1 cellular context compared by ENCODE assay signal in the genomic region with DNA sequence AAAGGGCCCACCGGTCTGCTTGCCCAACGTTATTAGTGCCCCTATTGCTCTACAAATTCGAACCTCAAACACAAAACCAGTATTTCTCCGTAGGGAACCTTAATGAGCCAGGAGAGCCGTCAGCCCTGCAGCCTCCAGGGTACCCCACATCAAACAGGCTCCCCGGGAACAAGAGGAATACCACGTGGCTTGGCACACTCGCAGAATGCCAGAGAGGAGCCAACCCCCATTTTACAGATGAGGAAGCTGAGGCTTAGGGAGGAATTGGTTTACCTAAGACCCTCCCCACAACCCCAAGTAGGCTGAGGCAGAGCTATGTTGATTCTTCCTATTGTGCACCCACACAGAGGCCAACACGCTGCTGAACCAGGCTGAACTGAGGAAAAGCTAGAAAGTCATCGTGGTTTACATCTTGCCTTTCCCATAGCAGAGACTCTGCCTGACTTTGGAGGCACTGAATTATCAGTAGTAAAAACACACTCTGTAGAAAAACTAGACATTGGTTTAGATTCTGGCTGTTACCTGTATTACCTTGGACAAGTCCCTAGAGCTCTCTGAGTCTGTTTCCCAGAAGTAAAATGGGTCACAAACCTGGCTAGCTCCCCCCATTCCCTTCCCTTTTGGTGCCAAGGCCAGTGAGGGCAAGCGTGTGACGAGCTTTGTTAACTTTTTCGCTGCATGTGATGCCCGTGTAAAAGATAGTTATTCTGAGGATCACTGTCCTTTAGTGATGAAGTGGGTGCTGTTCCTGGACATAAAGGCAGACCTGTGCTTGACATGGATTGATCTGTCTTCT.
TF ChIP-seq lines count a peak whose summit lies in the region.

No MANE protein-coding gene starts in this region.

TF ChIP-seq in HepG2, 621 proteins besides CTCF, POLR2A, EP300 and RAD21 (continued from another document):
- no peak for TF ChIP-seq CCDC6 (CRISPR knock-in tag; IDR thresholded peaks at IDR 0.05)
- no peak for TF ChIP-seq ZNF432 (CRISPR knock-in tag; IDR thresholded peaks at IDR 0.05; ENCODE audit: borderline replicate concordance)
- 0 out of 2 replicates have a peak, but pooled peaks have one; percentile 5 for TF ChIP-seq ZNF333 (CRISPR knock-in tag; IDR thresholded peaks at IDR 0.05; ENCODE audit: borderline replicate concordance)
- TF ChIP-seq MYNN (CRISPR knock-in tag; IDR thresholded peaks at IDR 0.05; ENCODE audit: low read depth): no peak
- no peak for TF ChIP-seq HOXD1 (CRISPR knock-in tag; IDR thresholded peaks at IDR 0.05)
- no peak for TF ChIP-seq ATF7-NPFF (CRISPR knock-in tag; IDR thresholded peaks at IDR 0.05; ENCODE audit: low read depth)
- TF ChIP-seq, protein P1, sequence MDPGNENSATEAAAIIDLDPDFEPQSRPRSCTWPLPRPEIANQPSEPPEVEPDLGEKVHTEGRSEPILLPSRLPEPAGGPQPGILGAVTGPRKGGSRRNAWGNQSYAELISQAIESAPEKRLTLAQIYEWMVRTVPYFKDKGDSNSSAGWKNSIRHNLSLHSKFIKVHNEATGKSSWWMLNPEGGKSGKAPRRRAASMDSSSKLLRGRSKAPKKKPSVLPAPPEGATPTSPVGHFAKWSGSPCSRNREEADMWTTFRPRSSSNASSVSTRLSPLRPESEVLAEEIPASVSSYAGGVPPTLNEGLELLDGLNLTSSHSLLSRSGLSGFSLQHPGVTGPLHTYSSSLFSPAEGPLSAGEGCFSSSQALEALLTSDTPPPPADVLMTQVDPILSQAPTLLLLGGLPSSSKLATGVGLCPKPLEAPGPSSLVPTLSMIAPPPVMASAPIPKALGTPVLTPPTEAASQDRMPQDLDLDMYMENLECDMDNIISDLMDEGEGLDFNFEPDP (CRISPR knock-in tag; conservative IDR thresholded peaks at IDR 0.05): 0 out of 2 replicates have a peak, but pooled peaks have one; percentile 14
- no peak for TF ChIP-seq ZNF737 (CRISPR knock-in tag; IDR thresholded peaks at IDR 0.05; ENCODE audit: borderline replicate concordance)
- TF ChIP-seq ZNF598 (CRISPR knock-in tag; IDR thresholded peaks at IDR 0.05; ENCODE audit: borderline replicate concordance): no peak
- TF ChIP-seq ZKSCAN5 (CRISPR knock-in tag; IDR thresholded peaks at IDR 0.05): no peak
- TF ChIP-seq SMAD1 (CRISPR knock-in tag; IDR thresholded peaks at IDR 0.05; ENCODE audit: borderline replicate concordance, low read depth): no peak
- TF ChIP-seq, protein P2, sequence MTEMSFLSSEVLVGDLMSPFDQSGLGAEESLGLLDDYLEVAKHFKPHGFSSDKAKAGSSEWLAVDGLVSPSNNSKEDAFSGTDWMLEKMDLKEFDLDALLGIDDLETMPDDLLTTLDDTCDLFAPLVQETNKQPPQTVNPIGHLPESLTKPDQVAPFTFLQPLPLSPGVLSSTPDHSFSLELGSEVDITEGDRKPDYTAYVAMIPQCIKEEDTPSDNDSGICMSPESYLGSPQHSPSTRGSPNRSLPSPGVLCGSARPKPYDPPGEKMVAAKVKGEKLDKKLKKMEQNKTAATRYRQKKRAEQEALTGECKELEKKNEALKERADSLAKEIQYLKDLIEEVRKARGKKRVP (CRISPR knock-in tag; IDR thresholded peaks at IDR 0.05): no peak
- TF ChIP-seq FOXK2 (IDR thresholded peaks at IDR 0.05): no peak
- TF ChIP-seq, protein P3, sequence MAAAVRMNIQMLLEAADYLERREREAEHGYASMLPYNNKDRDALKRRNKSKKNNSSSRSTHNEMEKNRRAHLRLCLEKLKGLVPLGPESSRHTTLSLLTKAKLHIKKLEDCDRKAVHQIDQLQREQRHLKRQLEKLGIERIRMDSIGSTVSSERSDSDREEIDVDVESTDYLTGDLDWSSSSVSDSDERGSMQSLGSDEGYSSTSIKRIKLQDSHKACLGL (CRISPR knock-in tag; IDR thresholded peaks at IDR 0.05): no peak
- no peak for TF ChIP-seq MBNL3 (CRISPR knock-in tag; conservative IDR thresholded peaks at IDR 0.05)
- TF ChIP-seq ZBTB3 (CRISPR knock-in tag; IDR thresholded peaks at IDR 0.05; ENCODE audit: borderline replicate concordance, low read depth): no peak; the same call in 1 of the 2 replicates
- TF ChIP-seq, protein P4, sequence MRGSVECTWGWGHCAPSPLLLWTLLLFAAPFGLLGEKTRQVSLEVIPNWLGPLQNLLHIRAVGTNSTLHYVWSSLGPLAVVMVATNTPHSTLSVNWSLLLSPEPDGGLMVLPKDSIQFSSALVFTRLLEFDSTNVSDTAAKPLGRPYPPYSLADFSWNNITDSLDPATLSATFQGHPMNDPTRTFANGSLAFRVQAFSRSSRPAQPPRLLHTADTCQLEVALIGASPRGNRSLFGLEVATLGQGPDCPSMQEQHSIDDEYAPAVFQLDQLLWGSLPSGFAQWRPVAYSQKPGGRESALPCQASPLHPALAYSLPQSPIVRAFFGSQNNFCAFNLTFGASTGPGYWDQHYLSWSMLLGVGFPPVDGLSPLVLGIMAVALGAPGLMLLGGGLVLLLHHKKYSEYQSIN (CRISPR knock-in tag; IDR thresholded peaks at IDR 0.05; ENCODE audit: borderline replicate concordance): no peak
- TF ChIP-seq PPARG (CRISPR knock-in tag; conservative IDR thresholded peaks at IDR 0.05): no peak
- no peak for TF ChIP-seq ZNF160 (CRISPR knock-in tag; IDR thresholded peaks at IDR 0.05)
- no peak for TF ChIP-seq MAF1 (CRISPR knock-in tag; IDR thresholded peaks at IDR 0.05; ENCODE audit: borderline replicate concordance)
- TF ChIP-seq ZC3H4 (CRISPR knock-in tag; IDR thresholded peaks at IDR 0.05; ENCODE audit: borderline replicate concordance): 0 out of 2 replicates have a peak, but pooled peaks have one; percentile 20
- TF ChIP-seq IKZF1 (IDR thresholded peaks at IDR 0.05): no peak
- TF ChIP-seq ZNF670 (CRISPR knock-in tag; IDR thresholded peaks at IDR 0.05; ENCODE audit: borderline replicate concordance): peak; percentile 66; the same call in 1 of the 2 replicates
- TF ChIP-seq SSRP1 (CRISPR knock-in tag; IDR thresholded peaks at IDR 0.05): 0 out of 2 replicates have a peak, but pooled peaks have one; percentile 0
- TF ChIP-seq ZMYM3 (CRISPR knock-in tag; IDR thresholded peaks at IDR 0.05): peak; percentile 95
- TF ChIP-seq ARNT2 (CRISPR knock-in tag; IDR thresholded peaks at IDR 0.05; ENCODE audit: low read depth): 0 out of 2 replicates have a peak, but pooled peaks have one; percentile 3
- no peak for TF ChIP-seq KDM5B (CRISPR knock-in tag; IDR thresholded peaks at IDR 0.05; ENCODE audit: borderline replicate concordance)
- TF ChIP-seq AGO2 (optimal IDR thresholded peaks at IDR 0.05; ENCODE audit: low read depth, low read length): no peak
- TF ChIP-seq PITX1 (CRISPR knock-in tag; IDR thresholded peaks at IDR 0.05): no peak
- TF ChIP-seq, protein P5, sequence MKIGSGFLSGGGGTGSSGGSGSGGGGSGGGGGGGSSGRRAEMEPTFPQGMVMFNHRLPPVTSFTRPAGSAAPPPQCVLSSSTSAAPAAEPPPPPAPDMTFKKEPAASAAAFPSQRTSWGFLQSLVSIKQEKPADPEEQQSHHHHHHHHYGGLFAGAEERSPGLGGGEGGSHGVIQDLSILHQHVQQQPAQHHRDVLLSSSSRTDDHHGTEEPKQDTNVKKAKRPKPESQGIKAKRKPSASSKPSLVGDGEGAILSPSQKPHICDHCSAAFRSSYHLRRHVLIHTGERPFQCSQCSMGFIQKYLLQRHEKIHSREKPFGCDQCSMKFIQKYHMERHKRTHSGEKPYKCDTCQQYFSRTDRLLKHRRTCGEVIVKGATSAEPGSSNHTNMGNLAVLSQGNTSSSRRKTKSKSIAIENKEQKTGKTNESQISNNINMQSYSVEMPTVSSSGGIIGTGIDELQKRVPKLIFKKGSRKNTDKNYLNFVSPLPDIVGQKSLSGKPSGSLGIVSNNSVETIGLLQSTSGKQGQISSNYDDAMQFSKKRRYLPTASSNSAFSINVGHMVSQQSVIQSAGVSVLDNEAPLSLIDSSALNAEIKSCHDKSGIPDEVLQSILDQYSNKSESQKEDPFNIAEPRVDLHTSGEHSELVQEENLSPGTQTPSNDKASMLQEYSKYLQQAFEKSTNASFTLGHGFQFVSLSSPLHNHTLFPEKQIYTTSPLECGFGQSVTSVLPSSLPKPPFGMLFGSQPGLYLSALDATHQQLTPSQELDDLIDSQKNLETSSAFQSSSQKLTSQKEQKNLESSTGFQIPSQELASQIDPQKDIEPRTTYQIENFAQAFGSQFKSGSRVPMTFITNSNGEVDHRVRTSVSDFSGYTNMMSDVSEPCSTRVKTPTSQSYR (CRISPR knock-in tag; IDR thresholded peaks at IDR 0.05; ENCODE audit: borderline replicate concordance): no peak
- no peak for TF ChIP-seq SOX13 (IDR thresholded peaks at IDR 0.05)
- no peak for TF ChIP-seq SOX13 (CRISPR knock-in tag; conservative IDR thresholded peaks at IDR 0.05 in 1 of 2, IDR thresholded peaks at IDR 0.05 in 1 of 2)
- no peak for TF ChIP-seq SALL2 (CRISPR knock-in tag; IDR thresholded peaks at IDR 0.05)
- TF ChIP-seq ZNF383 (CRISPR knock-in tag; IDR thresholded peaks at IDR 0.05; ENCODE audit: borderline replicate concordance): no peak
- TF ChIP-seq ZNF563 (CRISPR knock-in tag; IDR thresholded peaks at IDR 0.05): no peak
- no peak for TF ChIP-seq SMAD3 (CRISPR knock-in tag; IDR thresholded peaks at IDR 0.05)
- TF ChIP-seq ZNF230 (CRISPR knock-in tag; IDR thresholded peaks at IDR 0.05): 0 out of 2 replicates have a peak, but pooled peaks have one; percentile 15
- no peak for TF ChIP-seq HHEX (CRISPR knock-in tag; IDR thresholded peaks at IDR 0.05)
- TF ChIP-seq RFXAP (CRISPR knock-in tag; IDR thresholded peaks at IDR 0.05; ENCODE audit: borderline replicate concordance): no peak
- TF ChIP-seq HNF4A (CRISPR knock-in tag; IDR thresholded peaks at IDR 0.05): no peak
- TF ChIP-seq, protein P6, sequence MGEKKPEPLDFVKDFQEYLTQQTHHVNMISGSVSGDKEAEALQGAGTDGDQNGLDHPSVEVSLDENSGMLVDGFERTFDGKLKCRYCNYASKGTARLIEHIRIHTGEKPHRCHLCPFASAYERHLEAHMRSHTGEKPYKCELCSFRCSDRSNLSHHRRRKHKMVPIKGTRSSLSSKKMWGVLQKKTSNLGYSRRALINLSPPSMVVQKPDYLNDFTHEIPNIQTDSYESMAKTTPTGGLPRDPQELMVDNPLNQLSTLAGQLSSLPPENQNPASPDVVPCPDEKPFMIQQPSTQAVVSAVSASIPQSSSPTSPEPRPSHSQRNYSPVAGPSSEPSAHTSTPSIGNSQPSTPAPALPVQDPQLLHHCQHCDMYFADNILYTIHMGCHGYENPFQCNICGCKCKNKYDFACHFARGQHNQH (CRISPR knock-in tag; IDR thresholded peaks at IDR 0.05): no peak
- no peak for TF ChIP-seq SP2 (CRISPR knock-in tag; IDR thresholded peaks at IDR 0.05)
- no peak for TF ChIP-seq KDM4B (CRISPR knock-in tag; IDR thresholded peaks at IDR 0.05)
- TF ChIP-seq ZNF12 (CRISPR knock-in tag; IDR thresholded peaks at IDR 0.05): no peak
- TF ChIP-seq KDM6A (CRISPR knock-in tag; IDR thresholded peaks at IDR 0.05; ENCODE audit: low read depth): no peak
- no peak for TF ChIP-seq HOXA9 (CRISPR knock-in tag; IDR thresholded peaks at IDR 0.05; ENCODE audit: borderline replicate concordance)
- no peak for TF ChIP-seq ZNF720 (CRISPR knock-in tag; IDR thresholded peaks at IDR 0.05)
- TF ChIP-seq ZNF629 (CRISPR knock-in tag; conservative IDR thresholded peaks at IDR 0.05): peak; percentile 99
- no peak for TF ChIP-seq ZNF660 (CRISPR knock-in tag; IDR thresholded peaks at IDR 0.05; ENCODE audit: borderline replicate concordance, low read depth)
- no peak for TF ChIP-seq CHCHD3 (CRISPR knock-in tag; IDR thresholded peaks at IDR 0.05)
- TF ChIP-seq KMT2A (CRISPR knock-in tag; IDR thresholded peaks at IDR 0.05): no peak
- no peak for TF ChIP-seq PAF1 (CRISPR knock-in tag; IDR thresholded peaks at IDR 0.05)
- TF ChIP-seq ZNF615 (CRISPR knock-in tag; IDR thresholded peaks at IDR 0.05; ENCODE audit: borderline replicate concordance): no peak
- no peak; the same call in 1 of the 2 replicates for TF ChIP-seq ZSCAN25 (CRISPR knock-in tag; IDR thresholded peaks at IDR 0.05)
- no peak for TF ChIP-seq NONO (IDR thresholded peaks at IDR 0.05)
- no peak for TF ChIP-seq NONO (CRISPR knock-in tag; conservative IDR thresholded peaks at IDR 0.05)
